Comparison of ENCODE assay signal across 15 cellular contexts in genomic region chr18:63604791-63605567, GRCh38. TPM values are rescaled to one million over a fixed set of nuclear protein-coding genes. Genes with fewer than 3 reads are reported as not detected.
DNase-seq lines count a peak whose midpoint lies in the region; ATAC-seq, FAIRE-seq and TF ChIP-seq lines count a peak whose summit lies in the region.
"Had no signal": no experiment of that assay in that cellular context is flagged by ENCODE, and none has a peak within 500 bp of the region (broad histone marks: within the 10 kb centered on the region; RNA-seq: fewer than 3 reads in every experiment).

No MANE protein-coding gene starts in this region.

- intact Hi-C loops in naive thymus-derived CD4-positive, alpha-beta T cell (cut with micrococcal nuclease) = no loop called here

- H2BK12ac ChIP-seq in H1 (ENCODE audit: low read depth, low read length) = no peak overlapping the region

- H3K4me1 Mint-ChIP-seq in type B pancreatic cell (ENCODE audit: unreplicated experiment) (no peaks in the 10 kb centered on the region), GM23338 (peaks cover 5% of the 10 kb centered on the region)
- H3K4me1 Mint-ChIP-seq in naive thymus-derived CD4-positive, alpha-beta T cell = no peaks in the 10 kb centered on the region

- H3K14ac ChIP-seq in H1 (ENCODE audit: insufficient read length) = no peak overlapping the region

- no peak overlapping the region for H3K4ac ChIP-seq in H1 (replicated peaks; ENCODE audit: insufficient read length, low read depth, low read length)

- H3K4me2 ChIP-seq in H1 (ENCODE audit: insufficient read depth in 1 of 2, low read depth in 2 of 2, low read length in 2 of 2) = no peak overlapping the region
- H3K4me2 ChIP-seq in GM23338 = no peak overlapping the region

- H3K36me3 Mint-ChIP-seq in type B pancreatic cell (no peaks in the 10 kb centered on the region), GM23338 (ENCODE audit: low read depth) (no peaks in the 10 kb centered on the region)
- H3K36me3 Mint-ChIP-seq in naive thymus-derived CD4-positive, alpha-beta T cell = no peaks in the 10 kb centered on the region

- H3F3A ChIP-seq in GM23338 (replicated peaks; ENCODE audit: low read depth) = no peaks in the 10 kb centered on the region

- H3K27me3 Mint-ChIP-seq in type B pancreatic cell (no peaks in the 10 kb centered on the region), GM23338 (ENCODE audit: insufficient read depth, low read depth, poor library complexity) (no peaks in the 10 kb centered on the region)
- H3K27me3 Mint-ChIP-seq in naive thymus-derived CD4-positive, alpha-beta T cell = peaks cover 3 to 20% (median 11%) of the 10 kb centered on the region in 5 donors

- no peaks in the 10 kb centered on the region for H3K23me2 ChIP-seq in H1 (ENCODE audit: low read depth, low read length)

- H3K27ac ChIP-seq in H1 (ENCODE audit: low read depth, low read length) (no peak overlapping the region), GM23338 (ENCODE audit: low read depth) (no peak overlapping the region)
- no peak overlapping the region for H3K27ac ChIP-seq in naive thymus-derived CD4-positive, alpha-beta T cell (ENCODE audit: low read depth, low read length)
- H3K27ac ChIP-seq: thoracic aorta had no signal

- no peak overlapping the region for H3K9ac ChIP-seq in H1 (replicated peaks in 1 of 4; ENCODE audit: extremely low read depth in 1 of 4, low read depth in 3 of 4, low read length in 3 of 4)

- TF ChIP-seq POLR2A in H1 (IDR thresholded peaks at IDR 0.05; ENCODE audit: control extremely low read depth in 1 of 2, low read depth in 2 of 2, low read length in 2 of 2) = no peak

- H2BK15ac ChIP-seq in H1 (ENCODE audit: low read length) = no peak overlapping the region

- DNase-seq in NCI-H82 (lab: John Stamatoyannopoulos, UW) (peak; percentile 26), NCI-H82 treated with DMSO at 0.1 percent for 48 hours (lab: John Stamatoyannopoulos, UW; ENCODE audit: unreplicated experiment) (no peak), NCI-H226 (peak; percentile 26), H1 (ENCODE audit: low read depth in 1 of 2, low spot score in 2 of 2) (no peak), type B pancreatic cell (ENCODE audit: extremely low spot score, unreplicated experiment) (no peak), GM23338 (ENCODE audit: low spot score) (no peak), NCI-H345 treated with DMSO at 0.1 percent for 48 hours (lab: John Stamatoyannopoulos, UW; ENCODE audit: unreplicated experiment) (no peak)
- no peak for DNase-seq in naive thymus-derived CD4-positive, alpha-beta T cell
- DNase-seq: 8988T; activated CD8-positive, alpha-beta memory T cell treated with anti-CD3 and anti-CD28 coated beads for 24 hours; Caco-2; MM.1S had no signal

- H2AFZ ChIP-seq in H1 (ENCODE audit: low read length) (0 out of 2 replicates have a peak overlapping the region, but pooled peaks have one; percentile 16), GM23338 (no peak overlapping the region)

- TF ChIP-seq RAD21 in H1 (IDR thresholded peaks at IDR 0.05 in 1 of 2, conservative IDR thresholded peaks at IDR 0.05 in 1 of 2; ENCODE audit: low read depth in 2 of 2, low read length in 2 of 2) = no peak

- H3K27me3 ChIP-seq in H1 (replicated peaks in 1 of 4; ENCODE audit: control insufficient read depth in 3 of 4, extremely low read depth in 1 of 4, insufficient read depth in 3 of 4, low read length in 3 of 4) = no peaks in the 10 kb centered on the region
- H3K27me3 ChIP-seq in GM23338 (ENCODE audit: insufficient read depth) = no peaks in the 10 kb centered on the region
- peaks cover 0 to 2% of the 10 kb centered on the region in 2 donors for H3K27me3 ChIP-seq in naive thymus-derived CD4-positive, alpha-beta T cell (ENCODE audit: control insufficient read depth in 2 of 2, insufficient read depth in 2 of 2, low read length in 2 of 2)

- no peak overlapping the region for H3K56ac ChIP-seq in H1 (replicated peaks; ENCODE audit: insufficient read length, low read depth, low read length)

- H3K4me1 ChIP-seq in H1 (replicated peaks in 1 of 4; ENCODE audit: control insufficient read depth in 3 of 4, insufficient read depth in 4 of 4, low read length in 3 of 4) (no peaks in the 10 kb centered on the region), GM23338 (ENCODE audit: insufficient read depth) (peaks cover 9% of the 10 kb centered on the region)
- no peaks in the 10 kb centered on the region for H3K4me1 ChIP-seq in naive thymus-derived CD4-positive, alpha-beta T cell (ENCODE audit: control insufficient read depth in 2 of 2, insufficient read depth in 2 of 2, low read length in 2 of 2)
- H3K4me1 ChIP-seq: Caco-2 had no signal

- H3K23ac ChIP-seq in H1 (ENCODE audit: insufficient read length) = no peak overlapping the region

- POLR2A ChIA-PET in H1 (lab: Charles Lee; ENCODE audit: partially characterized antibody) = no interaction called here
- POLR2A ChIA-PET in naive thymus-derived CD4-positive, alpha-beta T cell (lab: Charles Lee) = no interaction called here

- H4K5ac ChIP-seq in H1 (ENCODE audit: insufficient read length, low read depth, low read length) = no peak overlapping the region

- H4K20me1 ChIP-seq in H1 (replicated peaks in 1 of 2; ENCODE audit: control insufficient read depth in 1 of 2, insufficient read depth in 2 of 2, low read length in 2 of 2) (no peaks in the 10 kb centered on the region), GM23338 (replicated peaks; ENCODE audit: insufficient read depth) (no peaks in the 10 kb centered on the region)

- no peak overlapping the region for H3K18ac ChIP-seq in H1 (ENCODE audit: extremely low read depth, low read length)

- no peak overlapping the region for H3K4me3 ChIP-seq in H1 (ENCODE audit: extremely low read depth in 1 of 4, insufficient read depth in 2 of 4, low read depth in 3 of 4, low read length in 4 of 4)
- no peak overlapping the region for H3K4me3 ChIP-seq in GM23338
- no peak overlapping the region for H3K4me3 ChIP-seq in naive thymus-derived CD4-positive, alpha-beta T cell (ENCODE audit: low read length)
- H3K4me3 ChIP-seq: skin epidermis, thoracic aorta had no signal

- no peaks in the 10 kb centered on the region for H3K9me2 ChIP-seq in GM23338 (ENCODE audit: insufficient read depth)

- H3K4me3 Mint-ChIP-seq in type B pancreatic cell (no peak overlapping the region), GM23338 (no peak overlapping the region)
- H3K4me3 Mint-ChIP-seq in naive thymus-derived CD4-positive, alpha-beta T cell = no peak overlapping the region

- H3K9me3 Mint-ChIP-seq in type B pancreatic cell (no peaks in the 10 kb centered on the region), GM23338 (no peaks in the 10 kb centered on the region)
- H3K9me3 Mint-ChIP-seq in naive thymus-derived CD4-positive, alpha-beta T cell = peaks cover 0 to 2% (median 0%) of the 10 kb centered on the region in 11 donors

- H4K8ac ChIP-seq in H1 (ENCODE audit: extremely low read depth, insufficient read depth, low read length) = no peak overlapping the region

- TF ChIP-seq EP300 in H1 (IDR thresholded peaks at IDR 0.05; ENCODE audit: borderline replicate concordance in 1 of 2, low read depth in 2 of 2, low read length in 2 of 2) = no peak

- no peak overlapping the region for H2BK20ac ChIP-seq in H1 (ENCODE audit: low read length)

- no peak for TF ChIP-seq CTCF in H1 (IDR thresholded peaks at IDR 0.05; ENCODE audit: control extremely low read depth in 1 of 3, insufficient read depth in 1 of 3, low read depth in 1 of 3, low read length in 3 of 3)
- no peak for TF ChIP-seq CTCF in type B pancreatic cell (conservative IDR thresholded peaks at IDR 0.05)
- TF ChIP-seq CTCF in GM23338 (conservative IDR thresholded peaks at IDR 0.05; ENCODE audit: low read depth in 2 of 2) = no peak

- 91% methylated on average over 4 of the region's 4 CpGs; no CpG with 5 or more reads in 1 of the 2 experiments for WGBS in H1 (ENCODE audit: extremely low coverage in 1 of 2, insufficient coverage in 1 of 2, insufficient read length in 1 of 2, insufficient replicate concordance in 2 of 2, low coverage in 1 of 2, low lambda C conversion rate in 2 of 2, missing lambda C conversion rate in 1 of 2), 2 experiments

- H4K91ac ChIP-seq in H1 (replicated peaks; ENCODE audit: insufficient read length, low read length) = no peak overlapping the region

- H3K79me2 ChIP-seq in H1 (ENCODE audit: control insufficient read depth in 1 of 2, insufficient read depth in 2 of 2, low read length in 2 of 2) (no peaks in the 10 kb centered on the region), GM23338 (replicated peaks; ENCODE audit: insufficient read depth) (no peaks in the 10 kb centered on the region)

- H3K79me1 ChIP-seq in H1 (ENCODE audit: low read depth, low read length) = no peaks in the 10 kb centered on the region

- CTCF ChIA-PET in H1 (lab: Charles Lee; ENCODE audit: partially characterized antibody) = interaction anchor here (0.9 to 2.3 kb wide), 3 partner anchors 9 to 40 kb away, joined by 3 to 7 read pairs (median 3); no protein-coding TSS in a partner anchor
- CTCF ChIA-PET in naive thymus-derived CD4-positive, alpha-beta T cell (lab: Charles Lee) = no interaction called here

- no peaks in the 10 kb centered on the region for H3K9me3 ChIP-seq in H1 (ENCODE audit: insufficient read depth in 2 of 2, low read depth in 1 of 2, low read length in 1 of 2)
- H3K9me3 ChIP-seq in naive thymus-derived CD4-positive, alpha-beta T cell (ENCODE audit: control insufficient read depth in 2 of 3, low read length in 3 of 3) = no peaks in the 10 kb centered on the region
- H3K9me3 ChIP-seq: Caco-2, thoracic aorta had no signal

- no peak overlapping the region for H2BK5ac ChIP-seq in H1 (ENCODE audit: low read depth, low read length)

- no peak overlapping the region for H2BK120ac ChIP-seq in H1 (replicated peaks; ENCODE audit: low read depth, low read length)

- ATAC-seq in GM23338 = no peak
- ATAC-seq in naive thymus-derived CD4-positive, alpha-beta T cell = no peak

- H3K36me3 ChIP-seq in H1 (ENCODE audit: control insufficient read depth in 2 of 4, insufficient read depth in 4 of 4, low read length in 3 of 4) (no peaks in the 10 kb centered on the region), GM23338 (ENCODE audit: insufficient read depth) (no peaks in the 10 kb centered on the region)
- H3K36me3 ChIP-seq in naive thymus-derived CD4-positive, alpha-beta T cell (ENCODE audit: control insufficient read depth in 2 of 3, insufficient read depth in 3 of 3, low read length in 3 of 3) = no peaks in the 10 kb centered on the region
- H3K36me3 ChIP-seq: thoracic aorta had no signal

- no peak overlapping the region for H2AK5ac ChIP-seq in H1 (ENCODE audit: low read depth, low read length)

- H3K27ac Mint-ChIP-seq in type B pancreatic cell = peak overlapping the region; percentile 70
- H3K27ac Mint-ChIP-seq in GM23338 = no peak overlapping the region
- no peak overlapping the region for H3K27ac Mint-ChIP-seq in naive thymus-derived CD4-positive, alpha-beta T cell

- FAIRE-seq in H1 (lab: Jason Lieb, UNC) = no peak
- FAIRE-seq: endothelial cell of umbilical vein had no signal

RNA-seq across cellular contexts. Expression of gene SERPINB13, which starts 17.8 kb away (rescaled TPM):
- total RNA-seq in H1 (2021; fragmentation: NEBNext Ultra II Directional; extraction: Animal tissue kit (Norgen Biotek cat#: 25700)) = not detected in 2 replicates
- polyA plus RNA-seq in H1 (2011; rRNA removed) (not detected in 2 replicates), GM23338 (2016; fragmentation: Nextera tagmentation; extraction: Ambion mirVana) (not detected in 2 replicates)
- polyA plus RNA-seq in H1 (2011; cell fraction: cytosol; rRNA removed) = not detected
- not detected for polyA plus RNA-seq in H1 (2011; cell fraction: nucleus; rRNA removed)
- not detected in 4 replicates for polyA plus RNA-seq in H1 (2012, experiment 1 of 2)
- polyA plus RNA-seq in H1 (2012, experiment 2 of 2) = not detected
- polyA plus RNA-seq in H1 (2013, experiment 1 of 2) = not detected
- polyA plus RNA-seq in H1 (2013, experiment 2 of 2) = not detected
- polyA minus RNA-seq in H1 (2011; rRNA and poly(A)+ RNA removed) = not detected in 2 replicates
- not detected for polyA minus RNA-seq in H1 (2011; cell fraction: cytosol; rRNA and poly(A)+ RNA removed)
- polyA minus RNA-seq in H1 (2011; cell fraction: nucleus; rRNA and poly(A)+ RNA removed) = not detected
- total RNA-seq in type B pancreatic cell (ENCODE audit: low replicate concordance) = 3.7 and 5.9 TPM in 2 replicates
- not detected in 2 replicates for total RNA-seq in GM23338 (2014; rRNA removed; shearing (Covaris generic))
- total RNA-seq in naive thymus-derived CD4-positive, alpha-beta T cell = not detected
- polyA plus RNA-seq in naive thymus-derived CD4-positive, alpha-beta T cell = not detected
- total RNA-seq: Caco-2, endothelial cell of umbilical vein, thoracic aorta had no signal
- polyA plus RNA-seq: endothelial cell of umbilical vein had no signal

RNA-seq across cellular contexts. Expression of gene SERPINB4, which starts 39.1 kb away (rescaled TPM):
- 0.32 and 0.96 TPM in 2 replicates for total RNA-seq in H1 (2021; fragmentation: NEBNext Ultra II Directional; extraction: Animal tissue kit (Norgen Biotek cat#: 25700))
- polyA plus RNA-seq in H1 (2011; rRNA removed) (0.20 and 0.36 TPM in 2 replicates), GM23338 (2016; fragmentation: Nextera tagmentation; extraction: Ambion mirVana) (1.5 and 2.3 TPM in 2 replicates)
- polyA plus RNA-seq in H1 (2011; cell fraction: cytosol; rRNA removed) = 0.37 TPM
- polyA plus RNA-seq in H1 (2011; cell fraction: nucleus; rRNA removed) = 0.27 TPM
- 0.37 to 1.2 TPM (median 0.71 TPM) in 4 replicates for polyA plus RNA-seq in H1 (2012, experiment 1 of 2)
- not detected for polyA plus RNA-seq in H1 (2012, experiment 2 of 2)
- polyA plus RNA-seq in H1 (2013, experiment 1 of 2) = 0.95 TPM
- polyA plus RNA-seq in H1 (2013, experiment 2 of 2) = 1.1 TPM
- polyA minus RNA-seq in H1 (2011; rRNA and poly(A)+ RNA removed) = 0.79 and 1.3 TPM in 2 replicates
- polyA minus RNA-seq in H1 (2011; cell fraction: cytosol; rRNA and poly(A)+ RNA removed) = not detected
- 1.00 TPM for polyA minus RNA-seq in H1 (2011; cell fraction: nucleus; rRNA and poly(A)+ RNA removed)
- total RNA-seq in type B pancreatic cell (ENCODE audit: low replicate concordance) = 0.17 TPM in 1 of 2 replicates, not detected in the other
- 1.1 and 1.2 TPM in 2 replicates for total RNA-seq in GM23338 (2014; rRNA removed; shearing (Covaris generic))
- not detected for total RNA-seq in naive thymus-derived CD4-positive, alpha-beta T cell
- polyA plus RNA-seq in naive thymus-derived CD4-positive, alpha-beta T cell = not detected
- total RNA-seq: Caco-2, endothelial cell of umbilical vein, thoracic aorta had no signal
- polyA plus RNA-seq: endothelial cell of umbilical vein had no signal

RNA-seq across cellular contexts. Expression of gene SERPINB3, which starts 56.7 kb away (rescaled TPM):
- total RNA-seq in H1 (2021; fragmentation: NEBNext Ultra II Directional; extraction: Animal tissue kit (Norgen Biotek cat#: 25700)) = 0.17 TPM in 1 of 2 replicates, not detected in the other
- polyA plus RNA-seq in H1 (2011; rRNA removed) (0.06 and 0.18 TPM in 2 replicates), GM23338 (2016; fragmentation: Nextera tagmentation; extraction: Ambion mirVana) (0.27 and 0.33 TPM in 2 replicates)
- polyA plus RNA-seq in H1 (2011; cell fraction: cytosol; rRNA removed) = 0.14 TPM
- polyA plus RNA-seq in H1 (2011; cell fraction: nucleus; rRNA removed) = 0.11 TPM
- polyA plus RNA-seq in H1 (2012, experiment 1 of 2) = 0.32 TPM in 1 of 4 replicates, not detected in the others
- not detected for polyA plus RNA-seq in H1 (2012, experiment 2 of 2)
- 0.18 TPM for polyA plus RNA-seq in H1 (2013, experiment 1 of 2)
- 0.28 TPM for polyA plus RNA-seq in H1 (2013, experiment 2 of 2)
- 0.10 and 0.19 TPM in 2 replicates for polyA minus RNA-seq in H1 (2011; rRNA and poly(A)+ RNA removed)
- not detected for polyA minus RNA-seq in H1 (2011; cell fraction: cytosol; rRNA and poly(A)+ RNA removed)
- polyA minus RNA-seq in H1 (2011; cell fraction: nucleus; rRNA and poly(A)+ RNA removed) = not detected
- total RNA-seq in type B pancreatic cell (ENCODE audit: low replicate concordance) = 0.86 and 0.94 TPM in 2 replicates
- 0.59 TPM in 1 of 2 replicates, not detected in the other for total RNA-seq in GM23338 (2014; rRNA removed; shearing (Covaris generic))
- total RNA-seq in naive thymus-derived CD4-positive, alpha-beta T cell = not detected
- polyA plus RNA-seq in naive thymus-derived CD4-positive, alpha-beta T cell = not detected
- total RNA-seq: Caco-2, endothelial cell of umbilical vein, thoracic aorta had no signal
- polyA plus RNA-seq: endothelial cell of umbilical vein had no signal

Comparison
In these comparisons a context has a peak if more than half of its experiments do, and no peak if none do; other contexts are left out.
1. DNase-seq: peak in NCI-H82 (single experiment) and NCI-H226 (single experiment); none in NCI-H82 treated with DMSO at 0.1 percent for 48 hours (single experiment), H1 (0 of 2), type B pancreatic cell (single experiment), GM23338 (single experiment), naive thymus-derived CD4-positive, alpha-beta T cell (0 of 9) and NCI-H345 treated with DMSO at 0.1 percent for 48 hours (single experiment).